8 cellular contexts compared by ENCODE assay signal in the genomic region with DNA sequence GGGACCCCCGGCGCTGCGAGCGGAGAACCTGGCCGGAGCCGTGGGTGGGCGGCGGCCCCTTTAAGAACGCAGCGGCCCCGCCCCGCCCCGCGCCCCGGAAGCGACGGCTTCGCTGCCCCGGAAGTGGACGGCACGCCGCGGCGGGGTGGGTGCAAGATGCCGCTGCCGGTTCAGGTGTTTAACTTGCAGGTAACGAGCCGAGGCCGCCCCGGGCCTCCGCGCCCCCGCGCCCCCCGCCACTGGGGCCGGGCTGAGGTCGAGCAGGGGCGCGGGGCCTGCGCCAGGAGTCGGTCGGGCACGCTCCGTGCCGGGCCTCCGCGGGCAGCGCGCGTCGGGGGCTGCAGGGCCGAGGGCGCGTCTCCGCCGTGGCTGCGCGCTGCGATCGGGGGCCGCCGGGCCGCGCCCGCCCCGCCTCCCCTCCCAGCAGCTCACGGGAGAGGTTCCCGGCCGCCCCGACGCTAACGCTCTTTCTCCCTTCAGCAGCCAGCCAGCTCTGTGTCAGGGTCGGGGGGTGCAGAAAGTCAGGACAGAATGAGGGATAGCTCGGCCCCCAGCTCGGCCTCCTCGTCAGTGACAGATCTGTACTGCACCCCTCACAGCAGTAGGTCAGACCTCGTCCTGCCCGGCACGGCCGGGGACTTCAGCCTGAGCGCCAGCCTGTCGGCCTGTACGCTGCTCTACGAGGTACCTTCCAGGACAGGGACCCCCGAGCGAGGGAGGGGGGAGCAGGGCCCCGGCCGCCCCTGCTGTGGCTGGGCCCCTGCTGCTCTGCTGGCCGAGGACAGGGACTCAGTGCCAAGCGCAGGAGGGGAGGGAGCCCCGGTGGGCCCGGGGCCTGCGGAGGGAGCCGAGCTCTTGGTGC. TPM values are rescaled to one million over a fixed set of nuclear protein-coding genes. Genes with fewer than 3 reads are reported as not detected.
DNase-seq lines count a peak whose midpoint lies in the region; ATAC-seq and TF ChIP-seq lines count a peak whose summit lies in the region.

TSS of gene GPS1 (plus strand) at position 123 of the 862 bp plus-strand sequence. CDS start at position 157, 34 bp downstream.
A gene with protein sequence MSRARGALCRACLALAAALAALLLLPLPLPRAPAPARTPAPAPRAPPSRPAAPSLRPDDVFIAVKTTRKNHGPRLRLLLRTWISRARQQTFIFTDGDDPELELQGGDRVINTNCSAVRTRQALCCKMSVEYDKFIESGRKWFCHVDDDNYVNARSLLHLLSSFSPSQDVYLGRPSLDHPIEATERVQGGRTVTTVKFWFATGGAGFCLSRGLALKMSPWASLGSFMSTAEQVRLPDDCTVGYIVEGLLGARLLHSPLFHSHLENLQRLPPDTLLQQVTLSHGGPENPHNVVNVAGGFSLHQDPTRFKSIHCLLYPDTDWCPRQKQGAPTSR (minus strand): TSS at position 36 of the 862 bp plus-strand sequence. CDS start 45 bp downstream, outside the sequence.

- H3K4me1 ChIP-seq in vagina, result peaks cover 39% of the 10 kb centered on the region

- no peak for TF ChIP-seq CTCF in vagina (IDR thresholded peaks at IDR 0.05)

- intact Hi-C loops in vagina (cut with DNase I), result no loop called here

- ATAC-seq in GM19328 (IDR thresholded peaks at IDR 0.05; ENCODE audit: unreplicated experiment), result peak; percentile 60
- peak; percentile 94 for ATAC-seq in T-helper 17 cell

- no peaks in the 10 kb centered on the region for H3K27me3 Mint-ChIP-seq in T-helper 17 cell

- peak; percentile 53 to 58 for DNase-seq in AML-193 (lab: John Stamatoyannopoulos, UW)
- peak; percentile 78 for DNase-seq in LoVo (ENCODE audit: low spot score)
- peak; percentile 74 to 81 (median 75) for DNase-seq in T-helper 17 cell
- DNase-seq in hepatic stellate cell (ENCODE audit: low spot score), result peak; percentile 88
- DNase-seq in renal cortical epithelial cell (ENCODE audit: low read depth), result peak; percentile 13
- DNase-seq in vagina (ENCODE audit: extremely low spot score in 2 of 2), result no peak

- no peaks in the 10 kb centered on the region for H3K27me3 ChIP-seq in vagina

- peak within 1 kb of the TSS; percentile 86 for H3K4me3 Mint-ChIP-seq in T-helper 17 cell

- peaks cover 8% of the 10 kb centered on the region for H3K4me1 Mint-ChIP-seq in T-helper 17 cell

- H3K4me3 ChIP-seq in vagina, result peak within 1 kb of the TSS; percentile 72 to 97

- no peak for TF ChIP-seq POLR2A in vagina (IDR thresholded peaks at IDR 0.05)

- H3K27ac Mint-ChIP-seq in T-helper 17 cell, result peak within 1 kb of the TSS; percentile 67

- H3K36me3 ChIP-seq in vagina, result peaks cover 0 to 57% of the 10 kb centered on the region in 2 donors

- H3K36me3 Mint-ChIP-seq in T-helper 17 cell (ENCODE audit: low read depth), result peaks cover 3% of the 10 kb centered on the region

- H3K27ac ChIP-seq in angular gyrus (ENCODE audit: low read depth, low read length) (peak within 1 kb of the TSS; percentile 10), vagina (peak within 1 kb of the TSS; percentile 74)

- H3K9me3 ChIP-seq in T-helper 17 cell (ENCODE audit: control insufficient read depth, low read length, poor library complexity, severe bottlenecking) (no peaks in the 10 kb centered on the region), vagina (no peaks in the 10 kb centered on the region)

RNA-seq across cellular contexts. Expression of gene GPS1, which starts in this region (rescaled TPM):
- total RNA-seq in T-helper 17 cell (10 to 100 TPM; 63.2 to 66.1 TPM), renal cortical epithelial cell (112 and 119 TPM in 2 replicates), vagina (80.3 TPM)

RNA-seq across cellular contexts. Expression of the second gene that starts in this region (rescaled TPM):
- total RNA-seq in T-helper 17 cell, result 10 to 100 TPM; 26.5 to 28.3 TPM
- 27.3 and 31.0 TPM in 2 replicates for total RNA-seq in renal cortical epithelial cell
- total RNA-seq in vagina, result 61.4 TPM

Comparison
In these comparisons a context has a peak if more than half of its experiments do, and no peak if none do; other contexts are left out.
1. DNase-seq: peak in AML-193 (2 of 2), LoVo (single experiment), T-helper 17 cell (3 of 3), hepatic stellate cell (single experiment) and renal cortical epithelial cell (single experiment); none in vagina (0 of 2).